ENCODE assay signal across 19 cellular contexts in genomic region chr5:32190094-32190493, GRCh38. TPM values are rescaled to one million over a fixed set of nuclear protein-coding genes. Genes with fewer than 3 reads are reported as not detected.
DNase-seq lines count a peak whose midpoint lies in the region; ATAC-seq and TF ChIP-seq lines count a peak whose summit lies in the region.
"Had no signal": no experiment of that assay in that cellular context is flagged by ENCODE, and none has a peak within 500 bp of the region (broad histone marks: within the 10 kb centered on the region; RNA-seq: fewer than 3 reads in every experiment).

No MANE protein-coding gene starts in this region.

- H3K36me3 Mint-ChIP-seq in WTC11: 0 out of 2 replicates have a peak, but pooled peaks cover 4% of the 10 kb centered on the region
- peaks cover 6% of the 10 kb centered on the region for H3K36me3 Mint-ChIP-seq in Calu3 (ENCODE audit: insufficient read depth, unreplicated experiment)
- H3K36me3 Mint-ChIP-seq in activated CD8-positive, alpha-beta T cell treated with anti-CD3 and anti-CD28 coated beads, Interleukin-2, amount 10 ng/mL, durations not matched to agents 7 days and 5 days (ENCODE audit: low read depth): peaks cover 2% of the 10 kb centered on the region
- H3K36me3 Mint-ChIP-seq: CD4-positive, CD25-positive, alpha-beta regulatory T cell had no signal

- H3K27me3 Mint-ChIP-seq in WTC11 (ENCODE audit: low read depth) (no peaks in the 10 kb centered on the region), Calu3 (ENCODE audit: unreplicated experiment) (no peaks in the 10 kb centered on the region)
- H3K27me3 Mint-ChIP-seq in activated CD8-positive, alpha-beta T cell treated with anti-CD3 and anti-CD28 coated beads, Interleukin-2, amount 10 ng/mL, durations not matched to agents 7 days and 5 days (ENCODE audit: low read depth): peaks cover 12% of the 10 kb centered on the region

- CTCF ChIA-PET in WTC11 (lab: Charles Lee) (no interaction called here), Calu3 (lab: Charles Lee) (no interaction called here)
- CTCF ChIA-PET in activated CD8-positive, alpha-beta T cell treated with anti-CD3 and anti-CD28 coated beads, Interleukin-2, amount 10 ng/mL, durations not matched to agents 7 days and 5 days (lab: Charles Lee): no interaction called here

- ATAC-seq in WTC11: peak; percentile 36; the same call in 1 of the 2 replicates
- peak; percentile 96 for ATAC-seq in sciatic nerve
- ATAC-seq in activated CD8-positive, alpha-beta T cell treated with anti-CD3 and anti-CD28 coated beads, Interleukin-2, amount 10 ng/mL, durations not matched to agents 7 days and 5 days: no peak
- ATAC-seq in HG03565 (IDR thresholded peaks at IDR 0.05; ENCODE audit: unreplicated experiment): no peak
- ATAC-seq: activated CD8-positive, alpha-beta memory T cell treated with anti-CD3 and anti-CD28 coated beads, Interleukin-2, amount 10 ng/mL, durations not matched to agents 7 days and 5 days; naive thymus-derived CD4-positive, alpha-beta T cell; PC-3 had no signal

- BruUV-seq in Calu3 (replicated peaks; lab: Mats Ljungman, UMichigan): no TSS peak

- H3K4me3 Mint-ChIP-seq in WTC11: no peak overlapping the region
- no peak overlapping the region for H3K4me3 Mint-ChIP-seq in Calu3 (ENCODE audit: low read depth, unreplicated experiment)
- no peak overlapping the region for H3K4me3 Mint-ChIP-seq in activated CD8-positive, alpha-beta T cell treated with anti-CD3 and anti-CD28 coated beads, Interleukin-2, amount 10 ng/mL, durations not matched to agents 7 days and 5 days
- H3K4me3 Mint-ChIP-seq: activated CD8-positive, alpha-beta memory T cell treated with anti-CD3 and anti-CD28 coated beads, Interleukin-2, amount 10 ng/mL, durations not matched to agents 7 days and 5 days; CD4-positive, CD25-positive, alpha-beta regulatory T cell; naive thymus-derived CD4-positive, alpha-beta T cell had no signal

- TF ChIP-seq CTCF in WTC11 (IDR thresholded peaks at IDR 0.05) (no peak), foreskin fibroblast (IDR thresholded peaks at IDR 0.05; ENCODE audit: low read depth, low read length) (no peak), Calu3 (IDR thresholded peaks at IDR 0.05; ENCODE audit: unreplicated experiment) (no peak)

- POLR2A ChIA-PET in WTC11 (lab: Charles Lee): interaction anchor here (0.6 kb wide), 1 partner anchor 12 kb away, joined by 3 read pairs; no protein-coding TSS in a partner anchor
- POLR2A ChIA-PET in activated CD8-positive, alpha-beta T cell treated with anti-CD3 and anti-CD28 coated beads, Interleukin-2, amount 10 ng/mL, durations not matched to agents 7 days and 5 days (lab: Charles Lee): no interaction called here

- DNase-seq in GM03348 (ENCODE audit: low spot score): peak; percentile 83
- no peak for DNase-seq in WTC11 (ENCODE audit: low spot score)
- peak; percentile 71 to 79 for DNase-seq in foreskin fibroblast
- peak; percentile 67 for DNase-seq in sciatic nerve (ENCODE audit: low spot score)
- no peak for DNase-seq in Calu3
- no peak for DNase-seq in KG1 (lab: John Stamatoyannopoulos, UW)
- no peak for DNase-seq in activated CD8-positive, alpha-beta T cell treated with anti-CD3 and anti-CD28 coated beads, Interleukin-2, amount 10 ng/mL, durations not matched to agents 7 days and 5 days
- DNase-seq: activated CD8-positive, alpha-beta memory T cell treated with anti-CD3 and anti-CD28 coated beads, Interleukin-2, amount 10 ng/mL, durations not matched to agents 7 days and 5 days; activated gamma-delta T cell; CD4-positive, CD25-positive, alpha-beta regulatory T cell; naive thymus-derived CD4-positive, alpha-beta T cell; NCI-H2081 treated with DMSO at 0.1 percent for 48 hours; NCI-H526 treated with DMSO at 0.1 percent for 48 hours; PC-3 had no signal

- no peaks in the 10 kb centered on the region for H3K4me1 Mint-ChIP-seq in WTC11
- H3K4me1 Mint-ChIP-seq in Calu3 (ENCODE audit: low read depth, unreplicated experiment): peaks cover 20% of the 10 kb centered on the region
- no peaks in the 10 kb centered on the region for H3K4me1 Mint-ChIP-seq in activated CD8-positive, alpha-beta T cell treated with anti-CD3 and anti-CD28 coated beads, Interleukin-2, amount 10 ng/mL, durations not matched to agents 7 days and 5 days (ENCODE audit: low read depth)
- H3K4me1 Mint-ChIP-seq: activated CD8-positive, alpha-beta memory T cell treated with anti-CD3 and anti-CD28 coated beads, Interleukin-2, amount 10 ng/mL, durations not matched to agents 7 days and 5 days; CD4-positive, CD25-positive, alpha-beta regulatory T cell had no signal

- H3K4me3 ChIP-seq in foreskin fibroblast (ENCODE audit: low read depth in 1 of 2, low read length in 2 of 2): no peak overlapping the region
- H3K4me3 ChIP-seq: esophagus muscularis mucosa, lung, prostate gland, suprapubic skin had no signal

- H3K27ac Mint-ChIP-seq in WTC11 (no peak overlapping the region), Calu3 (ENCODE audit: unreplicated experiment) (no peak overlapping the region)
- H3K27ac Mint-ChIP-seq in activated CD8-positive, alpha-beta T cell treated with anti-CD3 and anti-CD28 coated beads, Interleukin-2, amount 10 ng/mL, durations not matched to agents 7 days and 5 days: no peak overlapping the region
- H3K27ac Mint-ChIP-seq: activated CD8-positive, alpha-beta memory T cell treated with anti-CD3 and anti-CD28 coated beads, Interleukin-2, amount 10 ng/mL, durations not matched to agents 7 days and 5 days; CD4-positive, CD25-positive, alpha-beta regulatory T cell; naive thymus-derived CD4-positive, alpha-beta T cell had no signal

- H3K9me3 Mint-ChIP-seq in WTC11 (peaks cover 18% of the 10 kb centered on the region), Calu3 (ENCODE audit: low read depth, unreplicated experiment) (no peaks in the 10 kb centered on the region)
- peaks cover 8% of the 10 kb centered on the region for H3K9me3 Mint-ChIP-seq in activated CD8-positive, alpha-beta T cell treated with anti-CD3 and anti-CD28 coated beads, Interleukin-2, amount 10 ng/mL, durations not matched to agents 7 days and 5 days (ENCODE audit: insufficient read depth)

- intact Hi-C loops in sciatic nerve (cut with DNase I): no loop called here
- intact Hi-C loops in Calu3 (cut with micrococcal nuclease; ENCODE audit: unreplicated experiment): no loop called here

TF ChIP-seq in WTC11, 78 proteins besides CTCF, POLR2A, EP300 and RAD21:
- no peak for TF ChIP-seq HMGA2 (CRISPR knock-in tag; IDR thresholded peaks at IDR 0.05)

RNA-seq across cellular contexts. Expression of gene GOLPH3, which starts 16.0 kb away (rescaled TPM):
- total RNA-seq in WTC11 (2021) (88.7 to 101 TPM (median 95.4 TPM) in 3 replicates), sciatic nerve (88.7 TPM), Calu3 (2022) (115 and 123 TPM in 2 replicates)
- total RNA-seq in activated CD8-positive, alpha-beta T cell treated with anti-CD3 and anti-CD28 coated beads, Interleukin-2, amount 10 ng/mL, durations not matched to agents 7 days and 5 days: 10 to 100 TPM; 70.7 to 73.7 TPM

Comparison
In these comparisons a context has a peak if more than half of its experiments do, and no peak if none do; other contexts are left out.
1. DNase-seq: peak in GM03348 (single experiment), foreskin fibroblast (2 of 2) and sciatic nerve (single experiment); none in WTC11 (single experiment), Calu3 (single experiment), KG1 (single experiment) and activated CD8-positive, alpha-beta T cell treated with anti-CD3 and anti-CD28 coated beads, Interleukin-2, amount 10 ng/mL, durations not matched to agents 7 days and 5 days (single experiment).
2. ATAC-seq: peak in WTC11 (single experiment) and sciatic nerve (single experiment); none in activated CD8-positive, alpha-beta T cell treated with anti-CD3 and anti-CD28 coated beads, Interleukin-2, amount 10 ng/mL, durations not matched to agents 7 days and 5 days (single experiment) and HG03565 (single experiment).